ENCODE assay signal across 11 cellular contexts in genomic region chr15:26179906-26180305, GRCh38.
DNase-seq lines count a peak whose midpoint lies in the region; ATAC-seq and TF ChIP-seq lines count a peak whose summit lies in the region.
"Had no signal": no experiment of that assay in that cellular context is flagged by ENCODE, and none has a peak within 500 bp of the region (broad histone marks: within the 10 kb centered on the region; RNA-seq: fewer than 3 reads in every experiment).

No MANE protein-coding gene starts in this region.

- H3K9me3 Mint-ChIP-seq in neural progenitor cell: peaks cover 6% of the 10 kb centered on the region
- no peaks in the 10 kb centered on the region for H3K9me3 Mint-ChIP-seq in effector memory CD8-positive, alpha-beta T cell
- H3K9me3 Mint-ChIP-seq in activated naive CD4-positive, alpha-beta T cell treated with anti-CD3 and anti-CD28 coated beads, Interleukin-2, amount 10 ng/mL, durations not matched to agents 7 days and 5 days: no peaks in the 10 kb centered on the region

- H3K9me3 ChIP-seq in neural progenitor cell (ENCODE audit: low read depth): no peaks in the 10 kb centered on the region

- no peaks in the 10 kb centered on the region for H3K36me3 Mint-ChIP-seq in neural progenitor cell
- H3K36me3 Mint-ChIP-seq in effector memory CD8-positive, alpha-beta T cell (ENCODE audit: insufficient read depth): no peaks in the 10 kb centered on the region
- no peaks in the 10 kb centered on the region for H3K36me3 Mint-ChIP-seq in activated naive CD4-positive, alpha-beta T cell treated with anti-CD3 and anti-CD28 coated beads, Interleukin-2, amount 10 ng/mL, durations not matched to agents 7 days and 5 days

- peak; percentile 15 for TF ChIP-seq CTCF in epithelial cell of proximal tubule (conservative IDR thresholded peaks at IDR 0.05; ENCODE audit: low read depth, low read length)
- peak; percentile 65 for TF ChIP-seq CTCF in neural progenitor cell (IDR thresholded peaks at IDR 0.05)

- H3F3A ChIP-seq in neural progenitor cell (ENCODE audit: low read depth): no peaks in the 10 kb centered on the region

- DNase-seq in DMS 273 (lab: John Stamatoyannopoulos, UW; ENCODE audit: unreplicated experiment): peak; percentile 55
- DNase-seq in DMS 273 treated with DMSO at 0.1 percent for 48 hours (lab: John Stamatoyannopoulos, UW): no peak
- DNase-seq in NCI-H82 (lab: John Stamatoyannopoulos, UW): peak; percentile 55
- no peak for DNase-seq in epithelial cell of proximal tubule (ENCODE audit: low read depth)
- peak; percentile 80 for DNase-seq in neural progenitor cell (ENCODE audit: low spot score)
- no peak for DNase-seq in effector memory CD8-positive, alpha-beta T cell
- no peak for DNase-seq in stimulated activated CD8-positive, alpha-beta memory T cell treated with anti-CD3 and anti-CD28 coated beads, Interleukin-4, amount 100 ng/mL, for 48 hours
- no peak for DNase-seq in activated naive CD4-positive, alpha-beta T cell treated with anti-CD3 and anti-CD28 coated beads, Interleukin-2, amount 10 ng/mL, durations not matched to agents 7 days and 5 days
- DNase-seq: activated CD8-positive, alpha-beta memory T cell treated with anti-CD3 and anti-CD28 coated beads, Interleukin-2, amount 50 U/mL, for 48 hours; amniotic stem cell; NCI-H1105 had no signal

- no peaks in the 10 kb centered on the region for H3K36me3 ChIP-seq in neural progenitor cell

- no peaks in the 10 kb centered on the region for H3K79me2 ChIP-seq in neural progenitor cell (ENCODE audit: low read depth)

- H3K4me3 Mint-ChIP-seq in neural progenitor cell: no peak overlapping the region
- H3K4me3 Mint-ChIP-seq in effector memory CD8-positive, alpha-beta T cell: no peak overlapping the region
- H3K4me3 Mint-ChIP-seq in activated naive CD4-positive, alpha-beta T cell treated with anti-CD3 and anti-CD28 coated beads, Interleukin-2, amount 10 ng/mL, durations not matched to agents 7 days and 5 days: no peak overlapping the region

- no peaks in the 10 kb centered on the region for H3K27me3 ChIP-seq in neural progenitor cell

- no peak overlapping the region for H3K9ac ChIP-seq in neural progenitor cell

- peaks cover 43% of the 10 kb centered on the region for H3K4me1 Mint-ChIP-seq in neural progenitor cell
- H3K4me1 Mint-ChIP-seq in effector memory CD8-positive, alpha-beta T cell (ENCODE audit: low read depth in 2 of 2): no peaks in the 10 kb centered on the region
- no peaks in the 10 kb centered on the region for H3K4me1 Mint-ChIP-seq in activated naive CD4-positive, alpha-beta T cell treated with anti-CD3 and anti-CD28 coated beads, Interleukin-2, amount 10 ng/mL, durations not matched to agents 7 days and 5 days

- no peaks in the 10 kb centered on the region for H4K20me1 ChIP-seq in neural progenitor cell (ENCODE audit: low read depth)

- H3K27ac Mint-ChIP-seq in neural progenitor cell: no peak overlapping the region
- H3K27ac Mint-ChIP-seq in effector memory CD8-positive, alpha-beta T cell: no peak overlapping the region
- H3K27ac Mint-ChIP-seq in activated naive CD4-positive, alpha-beta T cell treated with anti-CD3 and anti-CD28 coated beads, Interleukin-2, amount 10 ng/mL, durations not matched to agents 7 days and 5 days: no peak overlapping the region

- no peak overlapping the region for H3K27ac ChIP-seq in neural progenitor cell

- CTCF ChIA-PET in activated naive CD4-positive, alpha-beta T cell treated with anti-CD3 and anti-CD28 coated beads, Interleukin-2, amount 10 ng/mL, durations not matched to agents 7 days and 5 days (lab: Charles Lee): no interaction called here

- H3K4me1 ChIP-seq in neural progenitor cell: peaks cover 17% of the 10 kb centered on the region

- H2AFZ ChIP-seq in neural progenitor cell (replicated peaks): peak overlapping the region; percentile 97

- H3K4me3 ChIP-seq in epithelial cell of proximal tubule (ENCODE audit: low read depth, low read length) (no peak overlapping the region), neural progenitor cell (no peak overlapping the region)

- no peak for ATAC-seq in effector memory CD8-positive, alpha-beta T cell (replicated peaks)

- H3K4me2 ChIP-seq in neural progenitor cell: peak overlapping the region; percentile 4

- peaks cover 9% of the 10 kb centered on the region for H3K27me3 Mint-ChIP-seq in neural progenitor cell (ENCODE audit: insufficient read depth, low read depth)
- no peaks in the 10 kb centered on the region for H3K27me3 Mint-ChIP-seq in effector memory CD8-positive, alpha-beta T cell
- H3K27me3 Mint-ChIP-seq in activated naive CD4-positive, alpha-beta T cell treated with anti-CD3 and anti-CD28 coated beads, Interleukin-2, amount 10 ng/mL, durations not matched to agents 7 days and 5 days: no peaks in the 10 kb centered on the region

Comparison
In these comparisons a context has a peak if more than half of its experiments do, and no peak if none do; other contexts are left out.
1. DNase-seq: peak in DMS 273 (single experiment), NCI-H82 (single experiment) and neural progenitor cell (single experiment); none in DMS 273 treated with DMSO at 0.1 percent for 48 hours (single experiment), epithelial cell of proximal tubule (single experiment), effector memory CD8-positive, alpha-beta T cell (0 of 3), stimulated activated CD8-positive, alpha-beta memory T cell treated with anti-CD3 and anti-CD28 coated beads, Interleukin-4, amount 100 ng/mL, for 48 hours (single experiment) and activated naive CD4-positive, alpha-beta T cell treated with anti-CD3 and anti-CD28 coated beads, Interleukin-2, amount 10 ng/mL, durations not matched to agents 7 days and 5 days (single experiment).